In genomic region chr16:31354394-31355291, GRCh38 we compare ENCODE assay signal across 8 cellular contexts. TPM values are rescaled to one million over a fixed set of nuclear protein-coding genes. Genes with fewer than 3 reads are reported as not detected.
DNase-seq lines count a peak whose midpoint lies in the region; ATAC-seq, FAIRE-seq and TF ChIP-seq lines count a peak whose summit lies in the region.

Gene ITGAX (plus strand): TSS chr16:31355176. CDS start chr16:31355255, 79 bp downstream.

- H3K36me3 ChIP-seq in astrocyte (ENCODE audit: insufficient read depth, low read length) = no peaks in the 10 kb centered on the region

- H3K27ac Mint-ChIP-seq in astrocyte (ENCODE audit: unreplicated experiment) = no peak within 1 kb of the TSS
- peak within 1 kb of the TSS; percentile 84 for H3K27ac Mint-ChIP-seq in stimulated activated naive B cell treated with anti-CD40 and anti-IgM and Interleukin-4, amounts not matched to agents 10 μg/mL and 1 μg/mL and 100 μg/mL, for 72 hours

- no peak for TF ChIP-seq POLR2A in lower leg skin (IDR thresholded peaks at IDR 0.05)

- H3K27me3 Mint-ChIP-seq in astrocyte (ENCODE audit: low read depth, unreplicated experiment) = peaks cover 29% of the 10 kb centered on the region
- no peaks in the 10 kb centered on the region for H3K27me3 Mint-ChIP-seq in stimulated activated naive B cell treated with anti-CD40 and anti-IgM and Interleukin-4, amounts not matched to agents 10 μg/mL and 1 μg/mL and 100 μg/mL, for 72 hours

- H3K27me3 ChIP-seq in astrocyte (ENCODE audit: insufficient read depth, low read length) = no peaks in the 10 kb centered on the region

- FAIRE-seq in astrocyte (lab: Jason Lieb, UNC) = no peak

- no peaks in the 10 kb centered on the region for H3K4me1 Mint-ChIP-seq in astrocyte (ENCODE audit: low read depth, unreplicated experiment)
- H3K4me1 Mint-ChIP-seq in stimulated activated naive B cell treated with anti-CD40 and anti-IgM and Interleukin-4, amounts not matched to agents 10 μg/mL and 1 μg/mL and 100 μg/mL, for 72 hours = peaks cover 53 to 77% of the 10 kb centered on the region in 2 donors

- H4K20me1 ChIP-seq in astrocyte (ENCODE audit: insufficient read depth, low read length) = no peaks in the 10 kb centered on the region

- DNase-seq in RPMI8226 (peak; percentile 60), astrocyte (ENCODE audit: low read depth) (no peak), lower leg skin (ENCODE audit: low spot score in 2 of 2) (peak; percentile 66 to 90), NCI-H446 treated with DMSO at 0.1 percent for 48 hours (lab: John Stamatoyannopoulos, UW) (no peak), epidermal melanocyte (ENCODE audit: insufficient read length, low spot score) (no peak)
- peak; percentile 77 for DNase-seq in stimulated activated naive B cell treated with anti-CD40 and anti-IgM and Interleukin-4, amounts not matched to agents 10 μg/mL and 1 μg/mL and 100 μg/mL, for 72 hours

- H3K4me2 ChIP-seq in astrocyte (ENCODE audit: low read length) = no peak within 1 kb of the TSS

- peak within 1 kb of the TSS; percentile 10 for H2AFZ ChIP-seq in astrocyte (ENCODE audit: low read depth, low read length)

- no peaks in the 10 kb centered on the region for H3K4me1 ChIP-seq in astrocyte (ENCODE audit: insufficient read depth, low read length)

- H3K9me3 Mint-ChIP-seq in astrocyte (ENCODE audit: unreplicated experiment) = no peaks in the 10 kb centered on the region
- peaks cover 0 to 1% of the 10 kb centered on the region in 2 donors for H3K9me3 Mint-ChIP-seq in stimulated activated naive B cell treated with anti-CD40 and anti-IgM and Interleukin-4, amounts not matched to agents 10 μg/mL and 1 μg/mL and 100 μg/mL, for 72 hours

- H3K4me3 Mint-ChIP-seq in astrocyte (ENCODE audit: unreplicated experiment) = no peak within 1 kb of the TSS
- H3K4me3 Mint-ChIP-seq in stimulated activated naive B cell treated with anti-CD40 and anti-IgM and Interleukin-4, amounts not matched to agents 10 μg/mL and 1 μg/mL and 100 μg/mL, for 72 hours = peak within 1 kb of the TSS; percentile 70 to 82

- peaks cover 3% of the 10 kb centered on the region for H3K9me3 ChIP-seq in astrocyte (ENCODE audit: insufficient read depth, low read depth, low read length)

- WGBS in lower leg skin, 2 donors = 26 to 30% methylated on average over 9 to 10 of the region's 10 CpGs

- no peak for TF ChIP-seq CTCF in astrocyte (IDR thresholded peaks at IDR 0.05; ENCODE audit: insufficient read depth, low read depth, low read length)
- TF ChIP-seq CTCF in lower leg skin (IDR thresholded peaks at IDR 0.05) = no peak

- H3K79me2 ChIP-seq in astrocyte (ENCODE audit: insufficient read depth, low read length) = no peaks in the 10 kb centered on the region

- H3K27ac ChIP-seq in astrocyte (ENCODE audit: low read depth, low read length) = no peak within 1 kb of the TSS

- ATAC-seq in GM18861 (IDR thresholded peaks at IDR 0.05; ENCODE audit: unreplicated experiment) = peak; percentile 67
- peak; percentile 83 for ATAC-seq in HG02885 (IDR thresholded peaks at IDR 0.05; ENCODE audit: poor library complexity, unreplicated experiment)
- ATAC-seq in stimulated activated naive B cell treated with anti-CD40 and anti-IgM and Interleukin-4, amounts not matched to agents 10 μg/mL and 1 μg/mL and 100 μg/mL, for 72 hours (replicated peaks) = peak; percentile 80 to 84

- H3K36me3 Mint-ChIP-seq in astrocyte (ENCODE audit: low read depth, unreplicated experiment) = no peaks in the 10 kb centered on the region
- peaks cover 7 to 10% of the 10 kb centered on the region in 2 donors for H3K36me3 Mint-ChIP-seq in stimulated activated naive B cell treated with anti-CD40 and anti-IgM and Interleukin-4, amounts not matched to agents 10 μg/mL and 1 μg/mL and 100 μg/mL, for 72 hours

- H3K9ac ChIP-seq in astrocyte (ENCODE audit: low read length) = no peak within 1 kb of the TSS

- intact Hi-C loops in lower leg skin (cut with DNase I; ENCODE audit: low total_unique reads) = no loop called here

- H3K4me3 ChIP-seq in astrocyte (ENCODE audit: insufficient read depth, low read depth, low read length) (no peak within 1 kb of the TSS), lower leg skin (ENCODE audit: low read depth, poor library complexity, severe bottlenecking) (no peak within 1 kb of the TSS)

RNA-seq across cellular contexts. Expression of gene ITGAX, which starts in this region (rescaled TPM):
- 0.27 TPM in 1 of 2 replicates, not detected in the other for total RNA-seq in astrocyte
- total RNA-seq in lower leg skin = 1 to 10 TPM in 2 of 4 donors, under 1 TPM in 2; 0.30 to 3.3 (median 1.1) TPM

Comparison
In these comparisons a context has a peak if more than half of its experiments do, and no peak if none do; other contexts are left out.
1. DNase-seq: peak in RPMI8226 (single experiment), lower leg skin (2 of 2) and stimulated activated naive B cell treated with anti-CD40 and anti-IgM and Interleukin-4, amounts not matched to agents 10 μg/mL and 1 μg/mL and 100 μg/mL, for 72 hours (single experiment); none in astrocyte (single experiment), NCI-H446 treated with DMSO at 0.1 percent for 48 hours (single experiment) and epidermal melanocyte (single experiment).
2. Peak in every context shown above with its lines, with median percentiles within 50 percentile points of each other: ATAC-seq.